In genomic region chr11:124463990-124464389, GRCh38 we compare ENCODE assay signal across 23 cellular contexts. TPM values are rescaled to one million over a fixed set of nuclear protein-coding genes. Genes with fewer than 3 reads are reported as not detected.
"Had no signal": no experiment of that assay in that cellular context is flagged by ENCODE, and none has a peak within 500 bp of the region (broad histone marks: within the 10 kb centered on the region; RNA-seq: fewer than 3 reads in every experiment).

No MANE protein-coding gene starts in this region.

- H3K4me1 ChIP-seq: SJSA1 had no signal

- H3K27me3 ChIP-seq: MG63, SJSA1 had no signal

- H3K36me3 ChIP-seq: MG63, SJSA1 had no signal

- H3K27ac ChIP-seq: SJSA1, SK-N-MC had no signal

- DNase-seq: Karpas-422, KG1, MG63, NCI-H1092, NCI-H1105 treated with DMSO at 0.1 percent for 48 hours, NCI-H1417 treated with DMSO at 0.1 percent for 48 hours, NCI-H146, NCI-H1694 treated with DMSO at 0.1 percent for 48 hours, NCI-H2029, NCI-H2081 treated with DMSO at 0.1 percent for 48 hours, NCI-H2171, NCI-H226, NCI-H446, NCI-H510A, NCI-H524 treated with DMSO at 0.1 percent for 48 hours, NCI-H69, NCI-H774, Right ventricle myocardium superior, RPMI8226, SIG-M5 had no signal

- H3K9me3 ChIP-seq: SJSA1 had no signal

- H3K4me3 ChIP-seq: MG63, SJSA1, SK-N-MC had no signal

RNA-seq across cellular contexts. Expression of gene OR8B8, which starts 18.5 kb away (rescaled TPM):
- total RNA-seq: HT-29, Right ventricle myocardium superior, SJSA1 had no signal

RNA-seq across cellular contexts. Expression of gene OR8B4, which starts 39.3 kb away (rescaled TPM):
- total RNA-seq: HT-29, Right ventricle myocardium superior, SJSA1 had no signal
